In the genomic region with DNA sequence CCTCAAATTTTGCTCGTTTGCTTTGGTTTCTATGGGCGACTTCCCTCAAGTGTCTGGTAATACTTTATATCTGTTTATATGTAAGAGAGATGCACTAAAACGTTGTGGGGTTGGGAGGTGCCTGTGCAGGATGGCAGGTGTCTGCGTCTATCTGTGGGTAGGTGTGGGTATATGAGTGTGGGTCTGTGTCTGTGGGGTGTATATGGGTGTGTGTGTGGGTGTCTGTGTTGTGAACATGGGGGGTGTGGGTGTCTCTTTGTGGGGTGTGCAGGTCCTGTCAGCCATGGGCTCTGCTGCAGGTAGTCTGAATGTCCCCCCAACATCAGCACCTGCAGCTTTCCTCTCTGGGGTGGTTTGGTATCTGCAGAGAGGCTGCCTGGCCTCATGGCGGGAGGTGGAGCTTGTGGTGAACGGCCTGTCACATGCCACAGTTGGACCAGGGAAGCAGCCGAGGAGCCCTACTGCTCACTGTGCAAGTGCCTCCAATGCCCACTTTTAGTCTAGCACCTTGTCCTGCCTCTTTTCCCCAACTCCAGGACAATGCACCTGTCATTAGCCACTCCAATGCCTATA, we compare ENCODE assay signal across 22 cellular contexts.
"Had no signal": no experiment of that assay in that cellular context is flagged by ENCODE, and none has a peak within 500 bp of the region (broad histone marks: within the 10 kb centered on the region; RNA-seq: fewer than 3 reads in every experiment).

No MANE protein-coding gene starts in this region.

- H3K27me3 ChIP-seq: right lobe of liver, suprapubic skin, vagina had no signal

- FAIRE-seq: endometrium, frontal cortex, small intestine had no signal

- H3K4me1 ChIP-seq: lower lobe of right lung, right lobe of liver, suprapubic skin, vagina had no signal

- H3K79me2 ChIP-seq: parathyroid adenoma had no signal

- ATAC-seq: effector memory CD8-positive, alpha-beta T cell; left ventricle myocardium superior; lower lobe of right lung; natural killer cell; right lobe of liver; stimulated activated naive CD8-positive, alpha-beta T cell treated with anti-CD3 and anti-CD28 coated beads, Interleukin-15, amount 100 ng/mL, for 72 hours had no signal

- H3K4me3 ChIP-seq: lower lobe of right lung, right lobe of liver, suprapubic skin, vagina had no signal

- H3K9me3 ChIP-seq: neutrophil, right lobe of liver, suprapubic skin, vagina had no signal

- H3K27ac ChIP-seq: lower lobe of right lung, neutrophil, parathyroid adenoma, right lobe of liver, suprapubic skin, vagina had no signal

- H3K4me3 Mint-ChIP-seq: effector memory CD8-positive, alpha-beta T cell; natural killer cell; stimulated activated naive CD8-positive, alpha-beta T cell treated with anti-CD3 and anti-CD28 coated beads, Interleukin-15, amount 100 ng/mL, for 72 hours had no signal

- DNase-seq: cortex of kidney; effector memory CD8-positive, alpha-beta T cell; erythroblast; hypothalamus; left ventricle myocardium superior; lower lobe of right lung; natural killer cell; right lobe of liver; small intestine; stimulated activated CD4-positive, alpha-beta T cell treated with anti-CD3 and anti-CD28 coated beads, Interleukin-15, amount 100 ng/mL, for 24 hours; stimulated activated CD4-positive, alpha-beta T cell treated with anti-CD3 and anti-CD28 coated beads, Interleukin-2, amount 100 ng/mL, for 48 hours; stimulated activated CD8-positive, alpha-beta memory T cell treated with anti-CD3 and anti-CD28 coated beads, Interleukin-4, amount 100 ng/mL, for 48 hours; stimulated activated naive CD4-positive, alpha-beta T cell; stimulated activated naive CD8-positive, alpha-beta T cell treated with anti-CD3 and anti-CD28 coated beads, Interleukin-15, amount 100 ng/mL, for 72 hours; trophoblast cell had no signal

- H2AFZ ChIP-seq: parathyroid adenoma had no signal

- H3K36me3 ChIP-seq: lower lobe of right lung, neutrophil, right lobe of liver, suprapubic skin, vagina had no signal

- H3K27ac Mint-ChIP-seq: effector memory CD8-positive, alpha-beta T cell; natural killer cell; progenitor cell of endocrine pancreas; stimulated activated naive CD8-positive, alpha-beta T cell treated with anti-CD3 and anti-CD28 coated beads, Interleukin-15, amount 100 ng/mL, for 72 hours had no signal

- H3K9ac ChIP-seq: parathyroid adenoma had no signal
